In genomic region chr16:72974142-72974769, GRCh38 we compare ENCODE assay signal across 1 cellular context.
TF ChIP-seq lines count a peak whose summit lies in the region.

No MANE protein-coding gene starts in this region.

TF ChIP-seq in liver, 16 proteins besides CTCF, POLR2A, EP300 and RAD21 (continued from another document):
- TF ChIP-seq EGR1 (IDR thresholded peaks at IDR 0.05; ENCODE audit: low read depth in 2 of 2): no peak
- TF ChIP-seq SP1 (IDR thresholded peaks at IDR 0.05): peak; percentile 90
- peak; percentile 70 for TF ChIP-seq FOXA1 (IDR thresholded peaks at IDR 0.05)
- TF ChIP-seq NR2F2 (IDR thresholded peaks at IDR 0.05): peak; percentile 68
- peak; percentile 25 to 35 for TF ChIP-seq JUND (IDR thresholded peaks at IDR 0.05)
- TF ChIP-seq ZBTB33 (IDR thresholded peaks at IDR 0.05): peak; percentile 84
- TF ChIP-seq GABPA (IDR thresholded peaks at IDR 0.05 in 1 of 2, conservative IDR thresholded peaks at IDR 0.05 in 1 of 2): peak in 1 of 2 donors; percentile 13
- peak; percentile 95 for TF ChIP-seq FOXA2 (IDR thresholded peaks at IDR 0.05)
- TF ChIP-seq MAX (IDR thresholded peaks at IDR 0.05): peak; percentile 92
- peak; percentile 79 to 86 for TF ChIP-seq HNF4A (conservative IDR thresholded peaks at IDR 0.05)
